In the genomic region with DNA sequence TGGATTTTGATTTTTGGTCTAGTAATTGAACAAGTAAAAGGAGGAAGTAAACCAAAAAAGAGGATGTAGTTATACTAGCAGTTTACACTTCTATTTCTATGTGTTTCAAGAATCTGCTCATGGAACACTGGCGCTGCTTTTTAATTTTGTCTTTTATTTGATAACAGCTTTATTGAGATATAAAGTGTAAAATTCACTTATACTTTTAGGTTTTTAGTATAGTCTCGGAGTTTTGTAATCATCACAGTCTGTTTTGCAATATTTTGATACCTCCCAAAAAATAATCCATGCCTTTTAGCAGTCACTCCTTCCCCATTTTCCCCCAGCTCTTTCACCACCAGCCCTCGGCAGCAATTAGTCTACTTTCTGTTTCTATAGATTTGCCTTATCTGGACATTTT, we compare ENCODE assay signal across 21 cellular contexts. TPM values are rescaled to one million over a fixed set of nuclear protein-coding genes. Genes with fewer than 3 reads are reported as not detected.
A peak's percentile ranks its signal among the peaks of the same experiment; 100 is the strongest.
DNase-seq lines count a peak whose midpoint lies in the region; TF ChIP-seq lines count a peak whose summit lies in the region.
"Had no signal": no experiment of that assay in that cellular context is flagged by ENCODE, and none has a peak within 500 bp of the region (broad histone marks: within the 10 kb centered on the region; RNA-seq: fewer than 3 reads in every experiment).

No MANE protein-coding gene starts in this region.

- H3K27ac ChIP-seq in DOHH2 (ENCODE audit: low read depth, low read length) = 0 out of 2 replicates have a peak overlapping the region, but pooled peaks have one; percentile 19
- peak overlapping the region; percentile 76 for H3K27ac ChIP-seq in KMS-11
- H3K27ac ChIP-seq in breast epithelium = no peak overlapping the region
- H3K27ac ChIP-seq: adrenal gland, cardiac muscle cell, gastrocnemius medialis, right atrium auricular region had no signal

- H3K4me3 ChIP-seq in DOHH2 (ENCODE audit: low read length) = peak overlapping the region; percentile 51
- no peak overlapping the region for H3K4me3 ChIP-seq in KMS-11 (IDR thresholded peaks at IDR 0.05; ENCODE audit: insufficient read depth, low read depth, low read length)
- peak overlapping the region; percentile 37 for H3K4me3 ChIP-seq in mononuclear cell (ENCODE audit: low read length)
- peak overlapping the region in 1 of 3 donors; percentile 7 for H3K4me3 ChIP-seq in breast epithelium
- H3K4me3 ChIP-seq: adrenal gland, cardiac muscle cell, right atrium auricular region had no signal

- no peak overlapping the region for H2AFZ ChIP-seq in KMS-11 (ENCODE audit: low read depth)

- H3K4me1 ChIP-seq in DOHH2 (ENCODE audit: control insufficient read depth, low read length) (peaks cover 54% of the 10 kb centered on the region), KMS-11 (ENCODE audit: low read depth, poor library complexity, severe bottlenecking) (peaks cover 64% of the 10 kb centered on the region), mononuclear cell (ENCODE audit: insufficient read depth, low read length) (peaks cover 9% of the 10 kb centered on the region), breast epithelium (no peaks in the 10 kb centered on the region)

- TF ChIP-seq CTCF in DOHH2 (IDR thresholded peaks at IDR 0.05; ENCODE audit: low read depth, low read length, poor library complexity, severe bottlenecking) (no peak), KMS-11 (conservative IDR thresholded peaks at IDR 0.05; ENCODE audit: low read depth, low read length) (no peak), breast epithelium (IDR thresholded peaks at IDR 0.05) (no peak)

- peaks cover 3% of the 10 kb centered on the region; the same call in 1 of the 2 replicates for H3F3A ChIP-seq in DOHH2 (ENCODE audit: control insufficient read depth, insufficient read depth)

- H3K4me2 ChIP-seq in DOHH2 (ENCODE audit: low read length) (peak overlapping the region; percentile 55), KMS-11 (peak overlapping the region; percentile 91)

- H3K79me2 ChIP-seq in DOHH2 (ENCODE audit: control insufficient read depth, low read length) (peaks cover 63% of the 10 kb centered on the region), KMS-11 (ENCODE audit: insufficient read depth, low read depth) (peaks cover 79% of the 10 kb centered on the region)

- H3K27me3 ChIP-seq in DOHH2 (ENCODE audit: control insufficient read depth, low read length) (no peaks in the 10 kb centered on the region), KMS-11 (ENCODE audit: insufficient read depth, low read depth) (no peaks in the 10 kb centered on the region), mononuclear cell (ENCODE audit: insufficient read depth, low read length) (no peaks in the 10 kb centered on the region), breast epithelium (no peaks in the 10 kb centered on the region)
- H3K27me3 ChIP-seq: adrenal gland, cardiac muscle cell, gastrocnemius medialis, right atrium auricular region, upper lobe of left lung had no signal

- H3K9me3 ChIP-seq in DOHH2 (ENCODE audit: control insufficient read depth, insufficient read depth, low read length) = no peaks in the 10 kb centered on the region; the same call in 1 of the 2 replicates
- H3K9me3 ChIP-seq in mononuclear cell (ENCODE audit: low read depth, low read length) = no peaks in the 10 kb centered on the region
- H3K9me3 ChIP-seq in breast epithelium = no peaks in the 10 kb centered on the region
- H3K9me3 ChIP-seq: gastrocnemius medialis, upper lobe of left lung had no signal

- H3K9me2 ChIP-seq in DOHH2 (replicated peaks; ENCODE audit: control insufficient read depth, low read length) = no peaks in the 10 kb centered on the region

- DNase-seq in OCI-M1 (lab: John Stamatoyannopoulos, UW) (peak; percentile 16), HuH-7 (ENCODE audit: low spot score) (no peak), breast epithelium (ENCODE audit: low spot score in 2 of 2) (no peak), NCI-H69 (lab: John Stamatoyannopoulos, UW) (no peak), nucleus accumbens (lab: John Stamatoyannopoulos, UW) (no peak)
- DNase-seq: activated CD4-positive, alpha-beta T cell treated with anti-CD3 and anti-CD28 coated beads for 36 hours; adrenal gland; EL; erythroblast; gastrocnemius medialis; left cardiac atrium; NCI-H1930; NCI-H345; SHP77; stimulated activated naive CD4-positive, alpha-beta T cell; upper lobe of left lung had no signal

- intact Hi-C loops in breast epithelium (cut with DNase I; ENCODE audit: low total_unique reads) = no loop called here

- TF ChIP-seq POLR2A in breast epithelium (IDR thresholded peaks at IDR 0.05) = no peak

- H4K20me1 ChIP-seq in DOHH2 (ENCODE audit: control insufficient read depth, insufficient read depth, low read depth, low read length) = no peaks in the 10 kb centered on the region
- H4K20me1 ChIP-seq in KMS-11 (ENCODE audit: insufficient read depth) = no peaks in the 10 kb centered on the region; the same call in 1 of the 2 replicates

- H3K36me3 ChIP-seq in DOHH2 (ENCODE audit: control insufficient read depth, low read length) (no peaks in the 10 kb centered on the region), KMS-11 (ENCODE audit: insufficient read depth) (no peaks in the 10 kb centered on the region), breast epithelium (no peaks in the 10 kb centered on the region)
- H3K36me3 ChIP-seq: adrenal gland, cardiac muscle cell, gastrocnemius medialis, right atrium auricular region, upper lobe of left lung had no signal

- no peak overlapping the region for H3K9ac ChIP-seq in KMS-11

RNA-seq across cellular contexts. Expression of gene UBE2E2, which starts 18.0 kb away (rescaled TPM):
- total RNA-seq in mononuclear cell (53.9 TPM), breast epithelium (10 to 100 TPM; 31.5 to 96.2 (median 59.7) TPM)

Comparison
In these comparisons a context has a peak if more than half of its experiments do, and no peak if none do; other contexts are left out.
1. H3K27ac ChIP-seq: peak in DOHH2 (single experiment) and KMS-11 (single experiment); none in breast epithelium (0 of 2).